Comparison of ENCODE assay signal across 1 cellular context in genomic region chr2:143698888-143699570, GRCh38.
TF ChIP-seq lines count a peak whose summit lies in the region.

No MANE protein-coding gene starts in this region.

TF ChIP-seq in GM12878, 131 proteins besides CTCF, POLR2A, EP300 and RAD21 (continued from another document and continues in another):
- TF ChIP-seq ZBTB11 (CRISPR knock-in tag; IDR thresholded peaks at IDR 0.05) (no peak), FOXK2 (IDR thresholded peaks at IDR 0.05) (no peak), STAT3 (IDR thresholded peaks at IDR 0.05; ENCODE audit: low read depth, low read length) (no peak), HDAC6 (IDR thresholded peaks at IDR 0.05; ENCODE audit: unreplicated experiment) (no peak), POLR2AphosphoS5 (IDR thresholded peaks at IDR 0.05; ENCODE audit: low read length) (no peak), TBL1XR1 (IDR thresholded peaks at IDR 0.05; ENCODE audit: low read depth, low read length) (no peak), KDM1A (IDR thresholded peaks at IDR 0.05; ENCODE audit: borderline replicate concordance) (no peak), E2F4 (IDR thresholded peaks at IDR 0.05; ENCODE audit: low read depth, low read length) (no peak), ZBTB40 (IDR thresholded peaks at IDR 0.05; ENCODE audit: borderline replicate concordance) (no peak), ETV6 (conservative IDR thresholded peaks at IDR 0.05 in 1 of 2, IDR thresholded peaks at IDR 0.05 in 1 of 2; ENCODE audit: borderline replicate concordance in 1 of 2, low read depth in 1 of 2) (peak in 1 of 2 experiments; percentile 34; a peak in 1 of 4 replicates), ELK1 (IDR thresholded peaks at IDR 0.05; ENCODE audit: low read depth, low read length) (no peak), MEF2B (IDR thresholded peaks at IDR 0.05; ENCODE audit: partially characterized antibody, poor library complexity, severe bottlenecking) (peak; percentile 30), MTA2 (IDR thresholded peaks at IDR 0.05; ENCODE audit: low read depth) (peak; percentile 41; the same call in 1 of the 2 replicates), NKRF (conservative IDR thresholded peaks at IDR 0.05) (no peak), ZNF217 (IDR thresholded peaks at IDR 0.05) (peak; percentile 73), ZZZ3 (IDR thresholded peaks at IDR 0.05; ENCODE audit: control insufficient read depth, insufficient read length, low read depth) (no peak), ZSCAN29 (IDR thresholded peaks at IDR 0.05) (no peak), BCLAF1 (IDR thresholded peaks at IDR 0.05) (no peak), NRF1 (conservative IDR thresholded peaks at IDR 0.05; ENCODE audit: low read depth, low read length) (no peak), TCF3 (IDR thresholded peaks at IDR 0.05; ENCODE audit: borderline replicate concordance, insufficient read depth, low read depth, low read length) (no peak), PRDM15 (CRISPR knock-in tag; IDR thresholded peaks at IDR 0.05) (no peak), IKZF1 (conservative IDR thresholded peaks at IDR 0.05) (peak; percentile 47), MLLT1 (IDR thresholded peaks at IDR 0.05) (no peak), BHLHE40 (IDR thresholded peaks at IDR 0.05; ENCODE audit: borderline replicate concordance in 1 of 2, low read depth in 2 of 2, low read length in 1 of 2) (no peak), EED (IDR thresholded peaks at IDR 0.05; ENCODE audit: low read depth) (no peak), RUNX3 (IDR thresholded peaks at IDR 0.05; ENCODE audit: low read length) (peak; percentile 90), YY1 (IDR thresholded peaks at IDR 0.05; ENCODE audit: low read depth, low read length) (no peak), SREBF2 (IDR thresholded peaks at IDR 0.05; ENCODE audit: low read length) (no peak), BMI1 (IDR thresholded peaks at IDR 0.05; ENCODE audit: borderline replicate concordance) (no peak), SUPT20H (IDR thresholded peaks at IDR 0.05; ENCODE audit: borderline replicate concordance, control insufficient read depth, low read depth, low read length) (no peak), SMAD5 (IDR thresholded peaks at IDR 0.05; ENCODE audit: low read depth) (no peak), NFXL1 (IDR thresholded peaks at IDR 0.05; ENCODE audit: borderline replicate concordance) (no peak), SMC3 (IDR thresholded peaks at IDR 0.05; ENCODE audit: borderline replicate concordance, low read length) (no peak), LARP7 (IDR thresholded peaks at IDR 0.05) (no peak), CBX3 (IDR thresholded peaks at IDR 0.05; ENCODE audit: borderline replicate concordance, low read depth) (no peak), ESRRA (IDR thresholded peaks at IDR 0.05; ENCODE audit: low read length) (no peak), CREB1 (IDR thresholded peaks at IDR 0.05; ENCODE audit: low read depth) (peak; percentile 51; the same call in 1 of the 2 replicates), CBFB (IDR thresholded peaks at IDR 0.05; ENCODE audit: low read depth) (no peak), ZNF24 (IDR thresholded peaks at IDR 0.05) (no peak), KLF5 (IDR thresholded peaks at IDR 0.05; ENCODE audit: partially characterized antibody) (no peak), SRF (IDR thresholded peaks at IDR 0.05; ENCODE audit: low read depth in 2 of 2, low read length in 2 of 2) (no peak)
